21 cellular contexts compared by ENCODE assay signal in the genomic region with DNA sequence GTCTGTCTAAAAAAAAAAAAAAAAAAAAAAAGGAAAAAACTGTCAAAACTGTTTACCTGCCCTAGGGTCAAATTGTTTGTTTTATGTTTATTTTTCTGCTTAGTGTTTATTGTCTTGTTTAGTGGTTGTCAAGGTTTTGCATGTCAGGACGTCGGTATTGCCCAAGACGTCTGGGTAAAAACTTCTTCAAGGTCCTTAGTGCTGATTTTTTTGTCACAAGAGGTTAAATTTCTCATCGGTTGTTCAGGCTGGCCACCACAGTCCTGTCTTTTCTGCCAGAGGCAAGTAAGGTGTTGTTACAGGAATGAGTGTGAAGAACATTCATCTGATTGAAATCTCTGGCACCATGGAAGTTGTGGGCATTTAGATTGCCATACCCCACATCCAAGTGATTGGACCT. TPM values are rescaled to one million over a fixed set of nuclear protein-coding genes. Genes with fewer than 3 reads are reported as not detected.
A peak's percentile ranks its signal among the peaks of the same experiment; 100 is the strongest.
DNase-seq lines count a peak whose midpoint lies in the region; ATAC-seq and TF ChIP-seq lines count a peak whose summit lies in the region.
"Had no signal": no experiment of that assay in that cellular context is flagged by ENCODE, and none has a peak within 500 bp of the region (broad histone marks: within the 10 kb centered on the region; RNA-seq: fewer than 3 reads in every experiment).

No MANE protein-coding gene starts in this region.

- H2AFZ ChIP-seq in smooth muscle cell (ENCODE audit: low read depth): no peak overlapping the region
- H2AFZ ChIP-seq: GM23248, PC-9 had no signal

- H3K36me3 ChIP-seq in ES-I3 (ENCODE audit: insufficient read depth, low read length) (no peaks in the 10 kb centered on the region; the same call in 1 of the 2 replicates), Panc1 (ENCODE audit: control insufficient read depth, insufficient read depth, low read length) (no peaks in the 10 kb centered on the region), smooth muscle cell (ENCODE audit: low read depth) (no peaks in the 10 kb centered on the region), SJCRH30 (no peaks in the 10 kb centered on the region), esophagus squamous epithelium (no peaks in the 10 kb centered on the region)

- peaks cover 5% of the 10 kb centered on the region; the same call in 1 of the 2 replicates for H3K9me3 ChIP-seq in ES-I3 (ENCODE audit: control insufficient read depth, insufficient read depth, low read length)
- no peaks in the 10 kb centered on the region for H3K9me3 ChIP-seq in Panc1 (ENCODE audit: control insufficient read depth, insufficient read depth, low read depth, low read length)
- no peaks in the 10 kb centered on the region for H3K9me3 ChIP-seq in smooth muscle cell (replicated peaks; ENCODE audit: low read depth)
- H3K9me3 ChIP-seq in SJCRH30 (replicated peaks): no peaks in the 10 kb centered on the region
- no peaks in the 10 kb centered on the region for H3K9me3 ChIP-seq in esophagus squamous epithelium

- H3K4me3 ChIP-seq in Panc1 (ENCODE audit: low read depth in 2 of 2, low read length in 2 of 2) (no peak overlapping the region), fibroblast of villous mesenchyme (ENCODE audit: low read depth, low read length) (no peak overlapping the region), smooth muscle cell (no peak overlapping the region), SJCRH30 (no peak overlapping the region), esophagus squamous epithelium (no peak overlapping the region)
- H3K4me3 ChIP-seq: A549, GM23248, PC-9 had no signal

- H3K9ac ChIP-seq in ES-I3 (ENCODE audit: low read depth, low read length) (0 out of 2 replicates have a peak overlapping the region, but pooled peaks have one; percentile 30), smooth muscle cell (ENCODE audit: low read depth) (no peak overlapping the region)
- H3K9ac ChIP-seq: GM23248 had no signal

- H3K4me1 ChIP-seq in ES-I3 (ENCODE audit: insufficient read depth, low read length) (peaks cover 57% of the 10 kb centered on the region), Panc1 (ENCODE audit: control insufficient read depth, insufficient read depth, low read length) (no peaks in the 10 kb centered on the region), smooth muscle cell (ENCODE audit: low read depth) (peaks cover 8% of the 10 kb centered on the region), SJCRH30 (no peaks in the 10 kb centered on the region), esophagus squamous epithelium (no peaks in the 10 kb centered on the region)
- H3K4me1 ChIP-seq: A549 had no signal

- H3F3A ChIP-seq in smooth muscle cell (ENCODE audit: low read depth): peaks cover 9% of the 10 kb centered on the region

- intact Hi-C loops in Panc1 (cut with micrococcal nuclease; ENCODE audit: unreplicated experiment) (no loop called here), esophagus squamous epithelium (cut with DNase I) (no loop called here)

- H4K20me1 ChIP-seq in smooth muscle cell (ENCODE audit: low read depth): no peaks in the 10 kb centered on the region

- H3K27ac ChIP-seq in Panc1 (ENCODE audit: low read length) (no peak overlapping the region), smooth muscle cell (ENCODE audit: low read depth) (peak overlapping the region; percentile 72), SJCRH30 (no peak overlapping the region), esophagus squamous epithelium (no peak overlapping the region)
- H3K27ac ChIP-seq: A549, GM23248, PC-9, RWPE1 had no signal

- TSS peak; percentile 33 for BruUV-seq in Panc1 (replicated peaks; lab: Mats Ljungman, UMichigan)

- DNase-seq in Panc1 (ENCODE audit: low read depth, low spot score): no peak
- DNase-seq in fibroblast of villous mesenchyme (ENCODE audit: low read depth): peak; percentile 67
- DNase-seq in smooth muscle cell (lab: John Stamatoyannopoulos, UW; ENCODE audit: unreplicated experiment): no peak
- no peak for DNase-seq in SJCRH30
- DNase-seq in esophagus squamous epithelium (lab: John Stamatoyannopoulos, UW): no peak
- DNase-seq: EL, GM23248, HCEC 1CT, NCI-H1105, NCI-H146, NCI-H2029, NCI-H2227 treated with DMSO at 0.1 percent for 48 hours, NCI-H510A, NCI-H748 treated with DMSO at 0.1 percent for 48 hours, PC-9, SIG-M5 had no signal

- POLR2A ChIA-PET in Panc1 (lab: Charles Lee): no interaction called here

- no peaks in the 10 kb centered on the region for H3K79me2 ChIP-seq in smooth muscle cell (ENCODE audit: low read depth)

- 58% methylated on average over 4 of the region's 4 CpGs for WGBS in smooth muscle cell (ENCODE audit: low lambda C conversion rate)
- WGBS in esophagus squamous epithelium, 2 donors: 54 to 66% methylated on average over 4 of the region's 4 CpGs

- H3K4me2 ChIP-seq in smooth muscle cell: no peak overlapping the region
- H3K4me2 ChIP-seq: A549, PC-9 had no signal

- no peaks in the 10 kb centered on the region for H3K27me3 ChIP-seq in Panc1 (ENCODE audit: control insufficient read depth, insufficient read depth, low read length)
- no peaks in the 10 kb centered on the region for H3K27me3 ChIP-seq in smooth muscle cell (ENCODE audit: low read depth)
- no peaks in the 10 kb centered on the region for H3K27me3 ChIP-seq in SJCRH30
- no peaks in the 10 kb centered on the region for H3K27me3 ChIP-seq in esophagus squamous epithelium

- no peak for TF ChIP-seq POLR2A in esophagus squamous epithelium (IDR thresholded peaks at IDR 0.05)

- CTCF ChIA-PET in Panc1 (lab: Charles Lee): interaction anchor here (0.7 kb wide), 1 partner anchor 17 kb away, joined by 6 read pairs; no protein-coding TSS in a partner anchor

- in situ Hi-C loops in Panc1 (cut with HindIII; ENCODE audit: low pct_unique_long_range_greater_than_20kb, low sequenced_read_pairs): no loop called here

- no peak for ATAC-seq in Panc1
- no peak for ATAC-seq in HG03095 (IDR thresholded peaks at IDR 0.05; ENCODE audit: unreplicated experiment)
- ATAC-seq: A549, SK-N-SH treated with all-trans-retinoic acid at 6 μM for 48 hours had no signal

- no peak for TF ChIP-seq CTCF in Panc1 (IDR thresholded peaks at IDR 0.05)
- TF ChIP-seq CTCF in fibroblast of villous mesenchyme (IDR thresholded peaks at IDR 0.05; ENCODE audit: insufficient read depth, low read depth, low read length): no peak
- no peak for TF ChIP-seq CTCF in smooth muscle cell (IDR thresholded peaks at IDR 0.05; ENCODE audit: borderline replicate concordance, insufficient read depth, poor library complexity, severe bottlenecking)
- no peak for TF ChIP-seq CTCF in esophagus squamous epithelium (IDR thresholded peaks at IDR 0.05)

RNA-seq across cellular contexts. Expression of a gene that starts 7.0 kb away (rescaled TPM):
- total RNA-seq in Panc1 (2021; ENCODE audit: unreplicated experiment) (5.2 TPM), fibroblast of villous mesenchyme (6.4 and 7.8 TPM in 2 replicates), smooth muscle cell (5.6 and 6.0 TPM in 2 replicates), esophagus squamous epithelium (1 to 10 TPM; 1.8 to 4.2 (median 2.3) TPM)
- 4.8 TPM for polyA plus RNA-seq in Panc1 (2012; ENCODE audit: insufficient read length)
- polyA plus RNA-seq in smooth muscle cell: 4.3 and 6.5 TPM in 2 replicates
- 7.7 and 8.2 TPM in 2 replicates for total RNA-seq in SJCRH30 (2014; rRNA removed; shearing (Covaris generic))
